14 cellular contexts compared by ENCODE assay signal in the genomic region with DNA sequence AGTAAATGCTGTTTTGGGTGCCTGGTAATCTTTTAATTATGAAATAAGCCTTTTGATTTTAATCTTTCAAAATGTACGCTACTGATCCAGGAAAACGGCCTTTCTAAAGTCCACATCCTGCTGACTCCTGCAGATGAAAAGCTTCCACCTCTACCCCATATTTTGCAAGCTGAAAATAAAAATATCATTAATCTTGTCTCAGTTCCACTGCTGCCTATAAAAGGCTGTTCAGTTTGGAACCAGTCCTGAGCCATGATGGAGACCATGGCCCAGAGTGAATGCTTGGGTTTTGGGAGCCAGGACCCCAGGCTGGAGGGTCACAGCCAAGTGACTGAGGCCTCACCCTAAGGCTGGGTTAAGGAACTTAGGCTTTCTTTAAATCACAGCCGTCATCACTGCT.
DNase-seq lines count a peak whose midpoint lies in the region; ATAC-seq and TF ChIP-seq lines count a peak whose summit lies in the region.
"Had no signal": no experiment of that assay in that cellular context is flagged by ENCODE, and none has a peak within 500 bp of the region (broad histone marks: within the 10 kb centered on the region; RNA-seq: fewer than 3 reads in every experiment).

No MANE protein-coding gene starts in this region.

- H3K27me3 ChIP-seq in HL-60 (ENCODE audit: insufficient read depth, poor library complexity, severe bottlenecking) (no peaks in the 10 kb centered on the region), endocrine pancreas (ENCODE audit: control insufficient read depth, insufficient read depth, low read length) (no peaks in the 10 kb centered on the region), lung (ENCODE audit: control insufficient read depth, insufficient read depth) (no peaks in the 10 kb centered on the region), skeletal muscle tissue (ENCODE audit: control insufficient read depth in 3 of 3, insufficient read depth in 3 of 3, low read length in 3 of 3) (no peaks in the 10 kb centered on the region)

- H3K4me3 ChIP-seq in HL-60 (replicated peaks; ENCODE audit: insufficient read depth, low read length) (no peak overlapping the region), endocrine pancreas (ENCODE audit: control insufficient read depth, insufficient read depth, low read length) (peak overlapping the region; percentile 73), lung (no peak overlapping the region), skeletal muscle tissue (ENCODE audit: low read length in 3 of 3) (peak overlapping the region; percentile 46 to 65 (median 47))

- peaks cover 12% of the 10 kb centered on the region for H3K4me1 ChIP-seq in endocrine pancreas (ENCODE audit: control insufficient read depth, insufficient read depth, low read length)
- peaks cover 14 to 46% of the 10 kb centered on the region in 2 donors for H3K4me1 ChIP-seq in lung (ENCODE audit: control insufficient read depth in 2 of 2, insufficient read depth in 2 of 2, low read length in 2 of 2)
- H3K4me1 ChIP-seq in skeletal muscle tissue (ENCODE audit: control insufficient read depth in 3 of 3, insufficient read depth in 3 of 3, low read length in 3 of 3) = peaks cover 44 to 62% (median 60%) of the 10 kb centered on the region in 3 donors

- DNase-seq in HL-60 (ENCODE audit: low read depth in 1 of 2, low spot score in 1 of 2) (no peak), lung (ENCODE audit: low spot score) (no peak), middle frontal gyrus (ENCODE audit: extremely low spot score, low spot score) (no peak)
- no peak for DNase-seq in activated CD4-positive, CD25-positive, alpha-beta regulatory T cell treated with anti-CD3 and anti-CD28 coated beads, Interleukin-2, amount 50 U/mL, for 72 hours
- DNase-seq: activated CD4-positive, alpha-beta T cell treated with anti-CD3 and anti-CD28 coated beads for 48 hours; activated T-cell treated with anti-CD3 and anti-CD28 coated beads, Interleukin-2, amount 50 U/mL, for 72 hours; naive thymus-derived CD4-positive, alpha-beta T cell; NCI-H1105 treated with DMSO at 0.1 percent for 48 hours; NCI-H345; T-cell had no signal

- H3K27ac ChIP-seq in HL-60 (replicated peaks) (peak overlapping the region; percentile 63), lung (ENCODE audit: low read depth in 1 of 2, low read length in 1 of 2) (peak overlapping the region; percentile 66 to 69), skeletal muscle tissue (ENCODE audit: low read depth, low read length) (peak overlapping the region; percentile 84)

- 23 to 37% methylated on average over 3 of the region's 3 CpGs for WGBS in lung, 2 donors

- peaks cover 3% of the 10 kb centered on the region for H3K36me3 ChIP-seq in endocrine pancreas (ENCODE audit: control insufficient read depth, insufficient read depth, low read length)
- H3K36me3 ChIP-seq in lung (ENCODE audit: control insufficient read depth in 2 of 2, insufficient read depth in 2 of 2, low read length in 2 of 2) = peaks cover 9 to 11% of the 10 kb centered on the region in 2 donors
- peaks cover 8 to 13% (median 13%) of the 10 kb centered on the region in 3 donors for H3K36me3 ChIP-seq in skeletal muscle tissue (ENCODE audit: control insufficient read depth in 3 of 3, insufficient read depth in 3 of 3, low read length in 3 of 3)

- no peaks in the 10 kb centered on the region for H3K9me3 ChIP-seq in endocrine pancreas (ENCODE audit: control insufficient read depth, low read length)
- H3K9me3 ChIP-seq in lung (ENCODE audit: control insufficient read depth in 2 of 2, insufficient read depth in 1 of 2, low read length in 1 of 2) = no peaks in the 10 kb centered on the region
- no peaks in the 10 kb centered on the region for H3K9me3 ChIP-seq in skeletal muscle tissue (ENCODE audit: control insufficient read depth in 3 of 3, low read length in 3 of 3)

- H3K9ac ChIP-seq in endocrine pancreas (ENCODE audit: control insufficient read depth, insufficient read depth, low read length) = no peak overlapping the region
- peak overlapping the region; percentile 52 to 74 (median 62) for H3K9ac ChIP-seq in skeletal muscle tissue (ENCODE audit: low read depth in 1 of 3, low read length in 3 of 3)

- TF ChIP-seq CTCF in HL-60 (IDR thresholded peaks at IDR 0.05; ENCODE audit: insufficient read depth, low read length) (no peak), lung (IDR thresholded peaks at IDR 0.05; ENCODE audit: control extremely low read depth, extremely low read depth) (no peak)

- no peak for ATAC-seq in lung (ENCODE audit: insufficient read depth, low FRiP score)
- ATAC-seq in HG03097 (IDR thresholded peaks at IDR 0.05; ENCODE audit: low FRiP score, unreplicated experiment) = no peak
- ATAC-seq in HG03442 (IDR thresholded peaks at IDR 0.05; ENCODE audit: unreplicated experiment) = no peak
- ATAC-seq: activated T-cell treated with anti-CD3 and anti-CD28 coated beads, Interleukin-2, amount 50 U/mL, for 72 hours; T-cell had no signal

Comparison
In these comparisons a context has a peak if more than half of its experiments do, and no peak if none do; other contexts are left out.
1. H3K4me3 ChIP-seq: peak in endocrine pancreas (single experiment) and skeletal muscle tissue (3 of 3); none in HL-60 (single experiment) and lung (single experiment).
2. Peak in every context shown above with its lines, with median percentiles within 50 percentile points of each other: H3K27ac ChIP-seq.